ENCODE assay signal across 21 cellular contexts in the genomic region with DNA sequence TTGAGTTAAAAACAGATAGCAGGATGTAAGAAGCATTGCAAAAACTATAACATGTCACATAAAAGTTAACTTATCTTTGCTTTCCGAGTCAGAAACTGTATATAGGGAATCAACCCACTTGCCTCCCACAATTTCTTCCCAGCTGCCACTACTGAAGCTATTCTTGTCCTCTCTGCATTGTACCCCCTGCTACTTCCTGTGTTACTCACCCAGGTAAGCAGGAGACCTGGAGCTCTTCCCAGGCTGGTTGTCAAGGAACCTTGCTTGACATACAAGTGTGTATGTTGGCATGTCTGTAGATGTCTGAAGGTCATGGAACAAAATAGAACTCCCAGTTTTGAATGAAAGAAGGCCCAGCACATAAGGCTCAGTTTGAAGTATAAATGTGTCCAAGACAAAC.
A peak's percentile ranks its signal among the peaks of the same experiment; 100 is the strongest.
DNase-seq lines count a peak whose midpoint lies in the region; ATAC-seq, FAIRE-seq and TF ChIP-seq lines count a peak whose summit lies in the region.
"Had no signal": no experiment of that assay in that cellular context is flagged by ENCODE, and none has a peak within 500 bp of the region (broad histone marks: within the 10 kb centered on the region; RNA-seq: fewer than 3 reads in every experiment).

No MANE protein-coding gene starts in this region.

- no peaks in the 10 kb centered on the region for H3K27me3 ChIP-seq in PC-3 (ENCODE audit: low read length)
- no peaks in the 10 kb centered on the region for H3K27me3 ChIP-seq in mammary epithelial cell (ENCODE audit: insufficient read depth, low read length)
- H3K27me3 ChIP-seq in keratinocyte (ENCODE audit: control insufficient read depth, extremely low read depth, insufficient read depth, low read length): no peaks in the 10 kb centered on the region
- H3K27me3 ChIP-seq in tibial artery: no peaks in the 10 kb centered on the region

- POLR2A ChIA-PET in PC-3 (lab: Charles Lee; ENCODE audit: unreplicated experiment): no interaction called here

- H3K9me1 ChIP-seq in keratinocyte (ENCODE audit: control insufficient read depth, extremely low read depth, insufficient read depth, low read length): no peaks in the 10 kb centered on the region

- H3K79me2 ChIP-seq in PC-3 (ENCODE audit: low read length) (no peaks in the 10 kb centered on the region), mammary epithelial cell (ENCODE audit: insufficient read depth, low read length) (no peaks in the 10 kb centered on the region), keratinocyte (ENCODE audit: control insufficient read depth, insufficient read depth, low read length) (no peaks in the 10 kb centered on the region)

- no peak overlapping the region for H3K4me2 ChIP-seq in PC-3 (ENCODE audit: low read length)
- peak overlapping the region; percentile 7 for H3K4me2 ChIP-seq in mammary epithelial cell (ENCODE audit: insufficient read depth, low read depth, low read length)
- H3K4me2 ChIP-seq in keratinocyte (ENCODE audit: control insufficient read depth, extremely low read depth, insufficient read depth, low read depth, low read length): no peak overlapping the region
- H3K4me2 ChIP-seq: A549, GM23338 had no signal

- FAIRE-seq in keratinocyte (lab: Jason Lieb, UNC): peak; percentile 79
- FAIRE-seq: A549, GM12878, H54 had no signal

- H3K4me3 ChIP-seq in PC-3 (ENCODE audit: low read length) (no peak overlapping the region), mammary epithelial cell (replicated peaks in 1 of 3; ENCODE audit: insufficient read depth in 1 of 3, low read depth in 2 of 3, low read length in 3 of 3) (no peak overlapping the region), keratinocyte (ENCODE audit: control insufficient read depth in 2 of 3, extremely low read depth in 1 of 3, insufficient read depth in 2 of 3, low read depth in 1 of 3, low read length in 3 of 3) (no peak overlapping the region), tibial artery (no peak overlapping the region)
- H3K4me3 ChIP-seq: A549, GM12878, GM23338 had no signal

- no peak overlapping the region for H3K9ac ChIP-seq in PC-3 (ENCODE audit: low read length)
- no peak overlapping the region for H3K9ac ChIP-seq in mammary epithelial cell (ENCODE audit: insufficient read depth, low read length)
- H3K9ac ChIP-seq in keratinocyte (ENCODE audit: control insufficient read depth, extremely low read depth, insufficient read depth, low read length): no peak overlapping the region

- H3K36me3 ChIP-seq in PC-3 (ENCODE audit: low read depth, low read length) (no peaks in the 10 kb centered on the region), mammary epithelial cell (ENCODE audit: insufficient read depth, low read length) (no peaks in the 10 kb centered on the region), keratinocyte (ENCODE audit: control insufficient read depth in 2 of 2, extremely low read depth in 1 of 2, insufficient read depth in 2 of 2, low read length in 2 of 2) (no peaks in the 10 kb centered on the region), tibial artery (no peaks in the 10 kb centered on the region)

- DNase-seq in DMS53 (lab: John Stamatoyannopoulos, UW) (peak; percentile 10), DMS53 treated with DMSO at 0.1 percent for 48 hours (lab: John Stamatoyannopoulos, UW; ENCODE audit: unreplicated experiment) (no peak), PC-3 (peak; percentile 58), mammary epithelial cell (peak; percentile 62), keratinocyte (ENCODE audit: low read depth, low spot score) (no peak), tibial artery (no peak), NAMALWA (ENCODE audit: low spot score) (no peak)
- DNase-seq: AML-193; CD4-positive, alpha-beta T cell; DMS153; DND-41; EL; HCEC 1CT had no signal

- H3K9me2 ChIP-seq in PC-3 (replicated peaks; ENCODE audit: low read length): no peaks in the 10 kb centered on the region

- dilution Hi-C loops in mammary epithelial cell (cut with HindIII; ENCODE audit: low sequenced_read_pairs): no loop called here
- dilution Hi-C loops in keratinocyte (cut with MboI; ENCODE audit: extremely low pct_ligation_motif_present, low sequenced_read_pairs): no loop called here

- in situ Hi-C loops in mammary epithelial cell (cut with MboI; ENCODE audit: low sequenced_read_pairs in 2 of 2): no loop called here

- CTCF ChIA-PET in PC-3 (lab: Charles Lee) (no interaction called here), mammary epithelial cell (lab: Charles Lee; ENCODE audit: low non-redundant PET) (interaction anchor here (0.6 kb wide), 1 partner anchor 1778 kb away, joined by 3 read pairs; no protein-coding TSS in a partner anchor)

- 0% methylated on average over 1 of the region's 1 CpG for WGBS in mammary epithelial cell (ENCODE audit: low coverage, missing lambda C conversion rate)

- ATAC-seq in PC-3: no peak
- no peak for ATAC-seq in GM21526 (IDR thresholded peaks at IDR 0.05; ENCODE audit: low FRiP score, unreplicated experiment)
- ATAC-seq: A549, GM12878, GM23338 had no signal

- H3K4me1 ChIP-seq in PC-3 (ENCODE audit: insufficient read depth, low read length) (0 out of 2 replicates have a peak, but pooled peaks cover 3% of the 10 kb centered on the region), mammary epithelial cell (ENCODE audit: insufficient read depth, low read length) (peaks cover 32% of the 10 kb centered on the region), keratinocyte (ENCODE audit: control insufficient read depth, extremely low read depth, insufficient read depth, low read length) (peaks cover 25% of the 10 kb centered on the region), tibial artery (no peaks in the 10 kb centered on the region)
- H3K4me1 ChIP-seq: A549 had no signal

- intact Hi-C loops in PC-3 (cut with micrococcal nuclease): no loop called here
- intact Hi-C loops in mammary epithelial cell (cut with micrococcal nuclease): no loop called here
- intact Hi-C loops in tibial artery (cut with DNase I; ENCODE audit: low total_unique reads): no loop called here

- no peaks in the 10 kb centered on the region for H3F3A ChIP-seq in PC-3 (ENCODE audit: low read length, unreplicated experiment)

- H4K20me1 ChIP-seq in PC-3 (ENCODE audit: low read length): no peaks in the 10 kb centered on the region
- H4K20me1 ChIP-seq in mammary epithelial cell (ENCODE audit: insufficient read depth, low read length): no peaks in the 10 kb centered on the region
- H4K20me1 ChIP-seq in keratinocyte (ENCODE audit: control insufficient read depth, extremely low read depth, insufficient read depth, low read length): no peaks in the 10 kb centered on the region

- BruUV-seq in PC-3 (replicated peaks; lab: Mats Ljungman, UMichigan) (no TSS peak), mammary epithelial cell (replicated peaks; lab: Mats Ljungman, UMichigan) (no TSS peak)

- TF ChIP-seq CTCF in PC-3 (conservative IDR thresholded peaks at IDR 0.05; ENCODE audit: low read depth, low read length): no peak
- no peak for TF ChIP-seq CTCF in mammary epithelial cell (conservative IDR thresholded peaks at IDR 0.05 in 1 of 2, IDR thresholded peaks at IDR 0.05 in 1 of 2; ENCODE audit: extremely low read depth in 1 of 2, insufficient read depth in 1 of 2, low read depth in 1 of 2, low read length in 2 of 2)
- TF ChIP-seq CTCF in keratinocyte (optimal IDR thresholded peaks at IDR 0.05 in 1 of 3, IDR thresholded peaks at IDR 0.05 in 1 of 3, conservative IDR thresholded peaks at IDR 0.05 in 1 of 3; ENCODE audit: extremely low read depth in 1 of 3, insufficient read depth in 2 of 3, low read length in 3 of 3): no peak
- TF ChIP-seq CTCF in tibial artery (IDR thresholded peaks at IDR 0.05): no peak

- H2AFZ ChIP-seq in PC-3 (ENCODE audit: low read length): no peak overlapping the region
- no peak overlapping the region for H2AFZ ChIP-seq in mammary epithelial cell (ENCODE audit: low read depth, low read length)
- no peak overlapping the region for H2AFZ ChIP-seq in keratinocyte (ENCODE audit: control insufficient read depth, low read length)

- no peak overlapping the region for H3K27ac ChIP-seq in PC-3 (ENCODE audit: low read length)
- H3K27ac ChIP-seq in mammary epithelial cell (ENCODE audit: insufficient read depth, low read depth, low read length): peak overlapping the region; percentile 14
- H3K27ac ChIP-seq in keratinocyte (ENCODE audit: control insufficient read depth, insufficient read depth, low read length): peak overlapping the region; percentile 15
- H3K27ac ChIP-seq in tibial artery: no peak overlapping the region
- H3K27ac ChIP-seq: 22Rv1, A549, C4-2B, HL-60 had no signal

- H3K9me3 ChIP-seq in PC-3 (ENCODE audit: low read length): no peaks in the 10 kb centered on the region
- H3K9me3 ChIP-seq in mammary epithelial cell (replicated peaks; ENCODE audit: insufficient read depth, low read length): no peaks in the 10 kb centered on the region
- no peaks in the 10 kb centered on the region for H3K9me3 ChIP-seq in keratinocyte (ENCODE audit: control insufficient read depth, low read depth, low read length)
- no peaks in the 10 kb centered on the region for H3K9me3 ChIP-seq in tibial artery
- H3K9me3 ChIP-seq: A549 had no signal

Comparison
In these comparisons a context has a peak if more than half of its experiments do, and no peak if none do; other contexts are left out.
1. DNase-seq: peak in DMS53 (single experiment), PC-3 (single experiment) and mammary epithelial cell (single experiment); none in DMS53 treated with DMSO at 0.1 percent for 48 hours (single experiment), keratinocyte (single experiment), tibial artery (0 of 2) and NAMALWA (single experiment).
2. H3K27ac ChIP-seq: peak in mammary epithelial cell (single experiment) and keratinocyte (single experiment); none in PC-3 (single experiment) and tibial artery (0 of 2).